In the genomic region with DNA sequence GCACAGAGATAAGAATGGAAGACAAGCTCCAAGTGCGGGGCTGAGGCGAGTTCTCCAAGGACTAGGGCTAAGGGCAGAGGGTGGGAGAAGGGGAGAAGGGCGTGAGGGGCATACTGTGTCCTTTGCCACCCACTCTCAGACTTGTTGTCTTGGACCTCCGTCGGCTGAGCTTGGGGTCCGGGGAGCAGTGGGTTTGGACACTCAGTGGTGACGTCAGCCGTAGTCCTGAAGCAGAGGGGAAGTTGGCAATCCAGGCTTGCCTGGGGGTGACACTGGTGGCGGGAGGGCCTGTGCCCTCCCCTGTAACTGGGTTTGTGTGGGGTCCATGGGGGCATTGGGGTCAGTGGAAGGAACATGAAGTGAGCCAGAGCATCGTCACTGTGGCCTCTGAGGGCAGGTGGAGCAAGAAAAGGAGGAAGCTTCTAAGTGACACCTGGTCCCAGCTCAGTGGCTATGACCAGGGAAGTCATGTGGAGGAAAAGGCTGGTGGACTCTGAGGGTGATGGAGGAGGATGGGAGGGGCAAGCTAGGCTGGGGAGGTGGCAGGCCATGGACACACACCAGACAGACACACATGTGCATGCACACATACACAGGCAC, we compare ENCODE assay signal across 10 cellular contexts. TPM values are rescaled to one million over a fixed set of nuclear protein-coding genes. Genes with fewer than 3 reads are reported as not detected.
DNase-seq lines count a peak whose midpoint lies in the region; ATAC-seq and TF ChIP-seq lines count a peak whose summit lies in the region.
"Had no signal": no experiment of that assay in that cellular context is flagged by ENCODE, and none has a peak within 500 bp of the region (broad histone marks: within the 10 kb centered on the region; RNA-seq: fewer than 3 reads in every experiment).

No MANE protein-coding gene starts in this region.

- H3K4me1 Mint-ChIP-seq in CD4-positive, alpha-beta memory T cell: peaks cover 52 to 75% (median 65%) of the 10 kb centered on the region in 4 donors
- H3K4me1 Mint-ChIP-seq in chondrocyte (ENCODE audit: low read depth): peaks cover 66% of the 10 kb centered on the region
- peaks cover 62% of the 10 kb centered on the region for H3K4me1 Mint-ChIP-seq in neural progenitor cell

- intact Hi-C loops in CD4-positive, alpha-beta memory T cell (cut with micrococcal nuclease): no loop called here
- intact Hi-C loops in left lung (cut with DNase I): no loop called here

- no peak for DNase-seq in CD4-positive, alpha-beta memory T cell
- DNase-seq in chondrocyte (ENCODE audit: low spot score) (no peak), neural progenitor cell (ENCODE audit: low spot score) (no peak), left lung (no peak), NCI-H1092 treated with DMSO at 0.1 percent for 48 hours (lab: John Stamatoyannopoulos, UW) (no peak), GM19238 (ENCODE audit: insufficient read length, low spot score) (no peak), NCI-H345 (lab: John Stamatoyannopoulos, UW) (no peak)
- DNase-seq: activated CD4-positive, alpha-beta T cell treated with anti-CD3 and anti-CD28 coated beads, Interleukin-2, amount 50 U/mL, for 1 hour; colonic mucosa had no signal

- TF ChIP-seq CTCF in Loucy (conservative IDR thresholded peaks at IDR 0.05; ENCODE audit: low read length): no peak
- TF ChIP-seq CTCF in chondrocyte (IDR thresholded peaks at IDR 0.05): no peak
- TF ChIP-seq CTCF in neural progenitor cell (IDR thresholded peaks at IDR 0.05): no peak
- no peak for TF ChIP-seq CTCF in left lung (IDR thresholded peaks at IDR 0.05)

- H3K36me3 Mint-ChIP-seq in CD4-positive, alpha-beta memory T cell: peaks cover 4 to 39% of the 10 kb centered on the region in 2 donors
- H3K36me3 Mint-ChIP-seq in chondrocyte (ENCODE audit: low read depth): peaks cover 2% of the 10 kb centered on the region
- H3K36me3 Mint-ChIP-seq in neural progenitor cell: no peaks in the 10 kb centered on the region

- H3K4me1 ChIP-seq in CD4-positive, alpha-beta memory T cell (ENCODE audit: insufficient read depth, low read length): peaks cover 79% of the 10 kb centered on the region
- H3K4me1 ChIP-seq in Loucy (ENCODE audit: insufficient read depth, low read length, poor library complexity, severe bottlenecking) (peaks cover 48% of the 10 kb centered on the region), neural progenitor cell (peaks cover 16% of the 10 kb centered on the region), left lung (peaks cover 22 to 81% of the 10 kb centered on the region in 2 donors)

- H3K79me2 ChIP-seq in Loucy (ENCODE audit: insufficient read depth, low read length) (peaks cover 85% of the 10 kb centered on the region), neural progenitor cell (ENCODE audit: low read depth) (peaks cover 7% of the 10 kb centered on the region)

- H2AFZ ChIP-seq in Loucy (ENCODE audit: low read length) (no peak overlapping the region), neural progenitor cell (replicated peaks) (no peak overlapping the region)

- H3K9me3 Mint-ChIP-seq in CD4-positive, alpha-beta memory T cell: peaks cover 0 to 2% (median 0%) of the 10 kb centered on the region in 8 donors
- no peaks in the 10 kb centered on the region for H3K9me3 Mint-ChIP-seq in chondrocyte (ENCODE audit: low read depth)
- H3K9me3 Mint-ChIP-seq in neural progenitor cell: no peaks in the 10 kb centered on the region

- no peaks in the 10 kb centered on the region for H3K9me2 ChIP-seq in Loucy (replicated peaks; ENCODE audit: low read depth, low read length)

- peak overlapping the region; percentile 33 to 90 (median 85) for H3K27ac Mint-ChIP-seq in CD4-positive, alpha-beta memory T cell
- H3K27ac Mint-ChIP-seq in chondrocyte (ENCODE audit: unreplicated experiment) (peak overlapping the region; percentile 89), neural progenitor cell (peak overlapping the region; percentile 64)

- peak overlapping the region; percentile 72 for H3K9ac ChIP-seq in Loucy (ENCODE audit: low read depth, low read length, poor library complexity, severe bottlenecking)
- no peak overlapping the region for H3K9ac ChIP-seq in neural progenitor cell

- CTCF ChIA-PET in CD4-positive, alpha-beta memory T cell (lab: Charles Lee; ENCODE audit: partially characterized antibody): no interaction called here

- H3K27me3 Mint-ChIP-seq in CD4-positive, alpha-beta memory T cell: no peaks in the 10 kb centered on the region
- H3K27me3 Mint-ChIP-seq in chondrocyte (ENCODE audit: low read depth) (no peaks in the 10 kb centered on the region), neural progenitor cell (ENCODE audit: insufficient read depth, low read depth) (peaks cover 7% of the 10 kb centered on the region)

- H3K4me2 ChIP-seq in Loucy (ENCODE audit: low read depth, low read length, poor library complexity, severe bottlenecking): peak overlapping the region; percentile 71
- H3K4me2 ChIP-seq in neural progenitor cell: no peak overlapping the region

- H3F3A ChIP-seq in Loucy (ENCODE audit: low read depth): peaks cover 8% of the 10 kb centered on the region; the same call in 1 of the 2 replicates
- peaks cover 25% of the 10 kb centered on the region for H3F3A ChIP-seq in neural progenitor cell (ENCODE audit: low read depth)

- H3K27me3 ChIP-seq in CD4-positive, alpha-beta memory T cell (ENCODE audit: insufficient read depth, low read length): no peaks in the 10 kb centered on the region
- no peaks in the 10 kb centered on the region for H3K27me3 ChIP-seq in Loucy (ENCODE audit: insufficient read depth, low read length, poor library complexity, severe bottlenecking)
- no peaks in the 10 kb centered on the region for H3K27me3 ChIP-seq in neural progenitor cell
- no peaks in the 10 kb centered on the region for H3K27me3 ChIP-seq in left lung
- H3K27me3 ChIP-seq: colonic mucosa had no signal

- no peak for ATAC-seq in left lung

- H3K4me3 Mint-ChIP-seq in CD4-positive, alpha-beta memory T cell: peak overlapping the region; percentile 4 to 83 (median 44)
- H3K4me3 Mint-ChIP-seq in chondrocyte (ENCODE audit: unreplicated experiment): no peak overlapping the region
- no peak overlapping the region for H3K4me3 Mint-ChIP-seq in neural progenitor cell

- H3K27ac ChIP-seq in CD4-positive, alpha-beta memory T cell (ENCODE audit: low read depth, low read length): peak overlapping the region; percentile 29
- H3K27ac ChIP-seq in neural progenitor cell: no peak overlapping the region
- peak overlapping the region in 1 of 2 donors; percentile 71 for H3K27ac ChIP-seq in left lung
- H3K27ac ChIP-seq: colonic mucosa had no signal

- H3K36me3 ChIP-seq in CD4-positive, alpha-beta memory T cell (ENCODE audit: insufficient read depth, low read length): peaks cover 12% of the 10 kb centered on the region
- H3K36me3 ChIP-seq in Loucy (ENCODE audit: insufficient read depth, low read length) (peaks cover 24% of the 10 kb centered on the region; the same call in 1 of the 2 replicates), neural progenitor cell (no peaks in the 10 kb centered on the region), left lung (peaks cover 0 to 6% of the 10 kb centered on the region in 2 donors)
- H3K36me3 ChIP-seq: colonic mucosa had no signal

- H3K9me3 ChIP-seq in CD4-positive, alpha-beta memory T cell (ENCODE audit: control insufficient read depth in 1 of 2, low read length in 2 of 2): no peaks in the 10 kb centered on the region
- H3K9me3 ChIP-seq in Loucy (ENCODE audit: insufficient read depth, low read depth, low read length): no peaks in the 10 kb centered on the region
- H3K9me3 ChIP-seq in neural progenitor cell (ENCODE audit: low read depth): no peaks in the 10 kb centered on the region
- no peaks in the 10 kb centered on the region for H3K9me3 ChIP-seq in left lung
- H3K9me3 ChIP-seq: colonic mucosa had no signal

- H3K4me3 ChIP-seq in CD4-positive, alpha-beta memory T cell (ENCODE audit: low read length in 2 of 2): no peak overlapping the region
- H3K4me3 ChIP-seq in Loucy (ENCODE audit: low read length, poor library complexity, severe bottlenecking) (peak overlapping the region; percentile 57), neural progenitor cell (no peak overlapping the region), left lung (no peak overlapping the region)
- H3K4me3 ChIP-seq: colonic mucosa had no signal

- POLR2A ChIA-PET in CD4-positive, alpha-beta memory T cell (lab: Charles Lee; ENCODE audit: partially characterized antibody): no interaction called here

- H4K20me1 ChIP-seq in Loucy (ENCODE audit: insufficient read depth, low read length, poor library complexity, severe bottlenecking): peaks cover 13% of the 10 kb centered on the region
- no peaks in the 10 kb centered on the region for H4K20me1 ChIP-seq in neural progenitor cell (ENCODE audit: low read depth)

RNA-seq across cellular contexts. Expression of gene CD99, which starts 17.6 kb away (rescaled TPM):
- total RNA-seq in CD4-positive, alpha-beta memory T cell: 100 to 1,000 TPM; 283 to 289 TPM
- 100 to 1,000 TPM; 388 to 400 TPM for polyA plus RNA-seq in CD4-positive, alpha-beta memory T cell
- total RNA-seq in chondrocyte (381 to 570 TPM (median 560 TPM) in 3 replicates), neural progenitor cell (ENCODE audit: low replicate concordance) (70.4 and 81.8 TPM in 2 replicates), left lung (100 to 1,000 TPM; 211 to 288 TPM)

RNA-seq across cellular contexts. Expression of gene XG, which starts 43.1 kb away (rescaled TPM):
- under 1 TPM in 1 of 2 experiments, not detected in 1; 0.32 TPM for total RNA-seq in CD4-positive, alpha-beta memory T cell
- not detected for polyA plus RNA-seq in CD4-positive, alpha-beta memory T cell
- total RNA-seq in chondrocyte (0.97 TPM in 1 of 3 replicates, not detected in the others), neural progenitor cell (ENCODE audit: low replicate concordance) (not detected in 2 replicates), left lung (1 to 10 TPM in 1 of 2 donors, under 1 TPM in 1; 0.38 to 1.6 TPM)

Comparison
In these comparisons a context has a peak if more than half of its experiments do, and no peak if none do; other contexts are left out.
1. H3K4me3 Mint-ChIP-seq: peak in CD4-positive, alpha-beta memory T cell (8 of 8); none in chondrocyte (single experiment) and neural progenitor cell (single experiment).
2. Peak in every context shown above with its lines, with median percentiles within 50 percentile points of each other: H3K27ac Mint-ChIP-seq.